Comparison of ENCODE assay signal across 8 cellular contexts in genomic region chr10:29535012-29535777, GRCh38.
DNase-seq lines count a peak whose midpoint lies in the region; ATAC-seq and TF ChIP-seq lines count a peak whose summit lies in the region.

No MANE protein-coding gene starts in this region.

- peaks cover 26% of the 10 kb centered on the region for H3K4me1 ChIP-seq in testis

- DNase-seq in AG04449 (ENCODE audit: low read depth, low spot score) (peak; percentile 69), HT-29 (ENCODE audit: low spot score) (peak; percentile 96), MCF 10A (ENCODE audit: unreplicated experiment) (no peak), testis (peak; percentile 80), NCI-H446 treated with DMSO at 0.1 percent for 48 hours (lab: John Stamatoyannopoulos, UW) (no peak), NCI-H1694 treated with DMSO at 0.1 percent for 48 hours (lab: John Stamatoyannopoulos, UW) (no peak)

- H3K27me3 ChIP-seq in layer of hippocampus (ENCODE audit: control insufficient read depth, insufficient read depth, low read length) (no peaks in the 10 kb centered on the region), testis (no peaks in the 10 kb centered on the region)

- H3K36me3 ChIP-seq in testis (ENCODE audit: low read depth, missing control alignments): no peaks in the 10 kb centered on the region

- TF ChIP-seq CTCF in AG04449 (IDR thresholded peaks at IDR 0.05; ENCODE audit: insufficient read depth, low read length, missing control alignments) (peak; percentile 86), MCF 10A (IDR thresholded peaks at IDR 0.05; ENCODE audit: unreplicated experiment) (peak; percentile 47), testis (IDR thresholded peaks at IDR 0.05) (peak; percentile 41 to 70 (median 67))

- CTCF ChIA-PET in AG04449 (lab: Yijun Ruan, JAX) (interaction anchor here (0.6 to 4.5 kb wide), 34 partner anchors 8 to 416 kb away, joined by 3 to 58 read pairs (median 4); no protein-coding TSS in a partner anchor), MCF 10A (lab: Yijun Ruan, JAX) (interaction anchor here (0.9 to 1.4 kb wide), 4 partner anchors 9 to 39 kb away, joined by 3 to 6 read pairs (median 3); no protein-coding TSS in a partner anchor)

- peaks cover 12% of the 10 kb centered on the region for H3K4me1 Mint-ChIP-seq in MCF 10A (ENCODE audit: insufficient read depth, unreplicated experiment)

- H3K4me3 ChIP-seq in AG04449 (ENCODE audit: low read depth, low read length) (peak overlapping the region; percentile 40), testis (no peak overlapping the region)

- H3K4me3 Mint-ChIP-seq in MCF 10A (ENCODE audit: unreplicated experiment): peak overlapping the region; percentile 6

- peak overlapping the region; percentile 6 for H3K27ac ChIP-seq in layer of hippocampus (ENCODE audit: low read depth, low read length)
- H3K27ac ChIP-seq in testis: peak overlapping the region; percentile 67 to 81

- WGBS in testis, 2 donors: 38 to 40% methylated on average over 11 of the region's 11 CpGs

- H3K27ac Mint-ChIP-seq in MCF 10A (ENCODE audit: low read depth, unreplicated experiment): peak overlapping the region; percentile 35

- no peaks in the 10 kb centered on the region for H3K9me3 ChIP-seq in testis

- intact Hi-C loops in MCF 10A (cut with micrococcal nuclease): no loop called here
- intact Hi-C loops in testis (cut with DNase I; ENCODE audit: low total_unique reads): no loop called here

- no peak for ATAC-seq in HG03342 (IDR thresholded peaks at IDR 0.05; ENCODE audit: unreplicated experiment)

- POLR2A ChIA-PET in AG04449 (lab: Yijun Ruan, JAX) (no interaction called here), MCF 10A (lab: Yijun Ruan, JAX) (no interaction called here)

- no TSS peak for BruUV-seq in MCF 10A (replicated peaks; lab: Mats Ljungman, UMichigan)

- H3K27me3 Mint-ChIP-seq in MCF 10A (ENCODE audit: insufficient read depth, unreplicated experiment): no peaks in the 10 kb centered on the region

- TF ChIP-seq POLR2A in testis (IDR thresholded peaks at IDR 0.05): no peak

- no peaks in the 10 kb centered on the region for H3K9me3 Mint-ChIP-seq in MCF 10A (ENCODE audit: unreplicated experiment)

- peaks cover 39% of the 10 kb centered on the region for H3K36me3 Mint-ChIP-seq in MCF 10A (ENCODE audit: insufficient read depth, unreplicated experiment)

Comparison
In these comparisons a context has a peak if more than half of its experiments do, and no peak if none do; other contexts are left out.
1. DNase-seq: peak in AG04449 (single experiment), HT-29 (single experiment) and testis (single experiment); none in MCF 10A (single experiment), NCI-H446 treated with DMSO at 0.1 percent for 48 hours (single experiment) and NCI-H1694 treated with DMSO at 0.1 percent for 48 hours (single experiment).
2. Peak in every context shown above with its lines, with median percentiles within 50 percentile points of each other: CTCF ChIP-seq.